ENCODE assay signal across 19 cellular contexts in genomic region chr2:148253716-148254115, GRCh38.
A peak's percentile ranks its signal among the peaks of the same experiment; 100 is the strongest.
DNase-seq lines count a peak whose midpoint lies in the region; ATAC-seq, FAIRE-seq and TF ChIP-seq lines count a peak whose summit lies in the region.
"Had no signal": no experiment of that assay in that cellular context is flagged by ENCODE, and none has a peak within 500 bp of the region (broad histone marks: within the 10 kb centered on the region; RNA-seq: fewer than 3 reads in every experiment).

No MANE protein-coding gene starts in this region.

- H3K27me3 Mint-ChIP-seq in HFFc6 (ENCODE audit: insufficient read depth) = peaks cover 2% of the 10 kb centered on the region
- H3K27me3 Mint-ChIP-seq: activated CD8-positive, alpha-beta T cell treated with anti-CD3 and anti-CD28 coated beads for 36 hours; effector memory CD8-positive, alpha-beta T cell; naive B cell had no signal

- H3K36me3 ChIP-seq in GM06990 (ENCODE audit: control insufficient read depth, insufficient read depth, low read length) (peaks cover 7% of the 10 kb centered on the region), PC-3 (ENCODE audit: low read depth, low read length) (peaks cover 14% of the 10 kb centered on the region), upper lobe of right lung (no peaks in the 10 kb centered on the region), psoas muscle (ENCODE audit: insufficient read depth in 1 of 2, low read depth in 1 of 2) (no peaks in the 10 kb centered on the region), H7 (replicated peaks; ENCODE audit: control insufficient read depth, insufficient read depth, low read length) (no peaks in the 10 kb centered on the region; the same call in 1 of the 2 replicates)
- H3K36me3 ChIP-seq: brain microvascular endothelial cell, uterus had no signal

- POLR2A ChIA-PET in A549 (lab: Yijun Ruan, JAX) (no interaction called here), PC-3 (lab: Charles Lee; ENCODE audit: unreplicated experiment) (no interaction called here)

- peaks cover 5% of the 10 kb centered on the region for H3K9me3 Mint-ChIP-seq in HFFc6

- no peak for TF ChIP-seq RAD21 in A549 (conservative IDR thresholded peaks at IDR 0.05 in 1 of 2, IDR thresholded peaks at IDR 0.05 in 1 of 2)

- intact Hi-C loops in PC-3 (cut with micrococcal nuclease) (no loop called here), upper lobe of right lung (cut with DNase I) (no loop called here), psoas muscle (cut with DNase I) (no loop called here)

- DNase-seq in A549 (ENCODE audit: low read depth in 1 of 2, low spot score in 1 of 2) = peak in 1 of 2 experiments; percentile 39
- DNase-seq in GM06990 (ENCODE audit: extremely low read depth, insufficient read length) = peak; percentile 7
- peak; percentile 50 for DNase-seq in PC-3
- DNase-seq in erythroblast (lab: John Stamatoyannopoulos, UW) = peak; percentile 40 to 70
- DNase-seq in upper lobe of right lung = no peak
- no peak for DNase-seq in psoas muscle
- DNase-seq in H7 = no peak
- DNase-seq in HFFc6 = no peak
- DNase-seq: activated CD8-positive, alpha-beta T cell treated with anti-CD3 and anti-CD28 coated beads for 36 hours; brain microvascular endothelial cell; effector memory CD8-positive, alpha-beta T cell; MV-4-11; naive B cell; SIG-M5; stimulated activated CD4-positive, alpha-beta T cell treated with anti-CD3 and anti-CD28 coated beads, Interleukin-4, amount 100 ng/mL, for 24 hours; uterus had no signal

- no peaks in the 10 kb centered on the region for H3K79me2 ChIP-seq in PC-3 (ENCODE audit: low read length)

- H3K4me3 ChIP-seq in A549 = no peak overlapping the region
- no peak overlapping the region for H3K4me3 ChIP-seq in GM06990 (replicated peaks; ENCODE audit: low read depth, low read length)
- no peak overlapping the region for H3K4me3 ChIP-seq in PC-3 (ENCODE audit: low read length)
- no peak overlapping the region for H3K4me3 ChIP-seq in upper lobe of right lung
- H3K4me3 ChIP-seq in psoas muscle = no peak overlapping the region
- no peak overlapping the region for H3K4me3 ChIP-seq in H7 (ENCODE audit: insufficient read depth, low read depth, low read length)
- H3K4me3 ChIP-seq: uterus had no signal

- H3K27ac Mint-ChIP-seq in HFFc6 = no peak overlapping the region
- H3K27ac Mint-ChIP-seq: activated CD8-positive, alpha-beta T cell treated with anti-CD3 and anti-CD28 coated beads for 36 hours; effector memory CD8-positive, alpha-beta T cell had no signal

- H3K4me1 ChIP-seq in A549 = no peaks in the 10 kb centered on the region
- H3K4me1 ChIP-seq in PC-3 (ENCODE audit: insufficient read depth, low read length) = no peaks in the 10 kb centered on the region
- H3K4me1 ChIP-seq in upper lobe of right lung = no peaks in the 10 kb centered on the region
- no peaks in the 10 kb centered on the region for H3K4me1 ChIP-seq in psoas muscle
- H3K4me1 ChIP-seq: uterus had no signal

- no peaks in the 10 kb centered on the region for H3K9me2 ChIP-seq in PC-3 (replicated peaks; ENCODE audit: low read length)

- peaks cover 34% of the 10 kb centered on the region for H3K36me3 Mint-ChIP-seq in HFFc6 (ENCODE audit: low read depth)

- no peak for ATAC-seq in A549
- no peak for ATAC-seq in PC-3
- ATAC-seq in upper lobe of right lung = no peak
- ATAC-seq in psoas muscle = no peak
- ATAC-seq: activated CD8-positive, alpha-beta T cell treated with anti-CD3 and anti-CD28 coated beads for 36 hours; effector memory CD8-positive, alpha-beta T cell had no signal

- BruUV-seq in PC-3 (replicated peaks; lab: Mats Ljungman, UMichigan) = no TSS peak

- H3K27me3 ChIP-seq in GM06990 (replicated peaks; ENCODE audit: control insufficient read depth, insufficient read depth, low read length) (no peaks in the 10 kb centered on the region), PC-3 (ENCODE audit: low read length) (no peaks in the 10 kb centered on the region), upper lobe of right lung (no peaks in the 10 kb centered on the region), psoas muscle (ENCODE audit: insufficient read depth in 3 of 3, low read length in 2 of 3) (no peaks in the 10 kb centered on the region), H7 (ENCODE audit: control insufficient read depth, insufficient read depth, low read length) (no peaks in the 10 kb centered on the region)
- H3K27me3 ChIP-seq: brain microvascular endothelial cell, uterus had no signal

- TF ChIP-seq EP300 in A549 (IDR thresholded peaks at IDR 0.05) = no peak

- 81% methylated on average over 5 of the region's 5 CpGs for WGBS in A549 (ENCODE audit: missing lambda C conversion rate)
- 90 to 94% (median 90%) methylated on average over 5 of the region's 5 CpGs for WGBS in psoas muscle, 3 donors

- CTCF ChIA-PET in A549 (lab: Yijun Ruan, JAX) = no interaction called here
- CTCF ChIA-PET in PC-3 (lab: Charles Lee) = no interaction called here

- H4K20me1 ChIP-seq in PC-3 (ENCODE audit: low read length) = no peaks in the 10 kb centered on the region

- no peaks in the 10 kb centered on the region for H3F3A ChIP-seq in PC-3 (ENCODE audit: low read length, unreplicated experiment)

- no peak overlapping the region for H3K9ac ChIP-seq in PC-3 (ENCODE audit: low read length)

- FAIRE-seq in A549 (lab: Jason Lieb, UNC) = no peak
- FAIRE-seq: G401.6, GM18507, H54 had no signal

- no peak for TF ChIP-seq CTCF in A549 (IDR thresholded peaks at IDR 0.05)
- no peak for TF ChIP-seq CTCF in GM06990 (IDR thresholded peaks at IDR 0.05; ENCODE audit: insufficient read depth, low read length, poor library complexity, severe bottlenecking)
- TF ChIP-seq CTCF in PC-3 (conservative IDR thresholded peaks at IDR 0.05; ENCODE audit: low read depth, low read length) = no peak
- TF ChIP-seq CTCF in upper lobe of right lung (IDR thresholded peaks at IDR 0.05) = no peak
- no peak for TF ChIP-seq CTCF in psoas muscle (IDR thresholded peaks at IDR 0.05)
- no peak for TF ChIP-seq CTCF in HFFc6 (IDR thresholded peaks at IDR 0.05)

- no peak overlapping the region for H2AFZ ChIP-seq in PC-3 (ENCODE audit: low read length)

- H3K27ac ChIP-seq in A549 (no peak overlapping the region), PC-3 (ENCODE audit: low read length) (no peak overlapping the region), upper lobe of right lung (no peak overlapping the region), psoas muscle (no peak overlapping the region)
- H3K27ac ChIP-seq: brain microvascular endothelial cell, uterus had no signal

- TF ChIP-seq POLR2A in A549 (IDR thresholded peaks at IDR 0.05; ENCODE audit: low read length) = no peak
- no peak for TF ChIP-seq POLR2A in erythroblast (IDR thresholded peaks at IDR 0.05; ENCODE audit: low read length)

- no peak overlapping the region for H3K4me3 Mint-ChIP-seq in HFFc6
- H3K4me3 Mint-ChIP-seq: activated CD8-positive, alpha-beta T cell treated with anti-CD3 and anti-CD28 coated beads for 36 hours; effector memory CD8-positive, alpha-beta T cell; naive B cell had no signal

- H3K4me1 Mint-ChIP-seq in HFFc6 (ENCODE audit: low read depth) = no peaks in the 10 kb centered on the region
- H3K4me1 Mint-ChIP-seq: naive B cell had no signal

- H3K4me2 ChIP-seq in A549 (no peak overlapping the region), PC-3 (ENCODE audit: low read length) (no peak overlapping the region)

- H3K9me3 ChIP-seq in A549 (peaks cover 14% of the 10 kb centered on the region), PC-3 (ENCODE audit: low read length) (no peaks in the 10 kb centered on the region; the same call in 1 of the 2 replicates), upper lobe of right lung (no peaks in the 10 kb centered on the region), psoas muscle (peaks cover 10% of the 10 kb centered on the region)
- H3K9me3 ChIP-seq: uterus had no signal

TF ChIP-seq in A549, 52 proteins besides CTCF, POLR2A, EP300 and RAD21:
- TF ChIP-seq MAFK (IDR thresholded peaks at IDR 0.05; ENCODE audit: partially characterized antibody) = peak; percentile 74
- TF ChIP-seq FOSL2 (IDR thresholded peaks at IDR 0.05) = no peak
- TF ChIP-seq FOSL2 (CRISPR knock-in tag; IDR thresholded peaks at IDR 0.05) = 0 out of 2 replicates have a peak, but pooled peaks have one; percentile 5
- no peak for TF ChIP-seq HOXB13 (CRISPR knock-in tag; IDR thresholded peaks at IDR 0.05; ENCODE audit: low read depth)
- no peak for TF ChIP-seq ELK1 (IDR thresholded peaks at IDR 0.05; ENCODE audit: low read depth, low read length)
- TF ChIP-seq TFCP2L1 (CRISPR knock-in tag; IDR thresholded peaks at IDR 0.05) = no peak
- TF ChIP-seq ZFP36 (IDR thresholded peaks at IDR 0.05; ENCODE audit: borderline replicate concordance, partially characterized antibody) = peak; percentile 12
- peak; percentile 64 for TF ChIP-seq NFE2L2 (conservative IDR thresholded peaks at IDR 0.05; ENCODE audit: low read length)
TF ChIP-seq in A549: peak in this region for 4.

Comparison
In these comparisons a context has a peak if more than half of its experiments do, and no peak if none do; other contexts are left out.
1. DNase-seq: peak in GM06990 (single experiment), PC-3 (single experiment) and erythroblast (2 of 2); none in upper lobe of right lung (single experiment), psoas muscle (0 of 2), H7 (single experiment) and HFFc6 (single experiment).